ENCODE assay signal across 26 cellular contexts in genomic region chr10:7585228-7585627, GRCh38.
"Had no signal": no experiment of that assay in that cellular context is flagged by ENCODE, and none has a peak within 500 bp of the region (broad histone marks: within the 10 kb centered on the region; RNA-seq: fewer than 3 reads in every experiment).

No MANE protein-coding gene starts in this region.

- H3K36me3 ChIP-seq: ascending aorta, cardiac muscle cell, MG63, SJCRH30 had no signal

- H3K27ac ChIP-seq: ascending aorta, cardiac muscle cell, SJCRH30, SK-N-MC had no signal

- H3K27me3 Mint-ChIP-seq: activated CD4-positive, alpha-beta memory T cell treated with anti-CD3 and anti-CD28 coated beads for 36 hours had no signal

- ATAC-seq: activated T-cell treated with anti-CD3 and anti-CD28 coated beads, Interleukin-2, amount 50 U/mL, for 72 hours; activated T-helper 17 cell treated with anti-CD3 and anti-CD28 coated beads, Interleukin-2, amount 50 U/mL, for 72 hours; Panc1 had no signal

- H3K9me3 Mint-ChIP-seq: activated CD4-positive, alpha-beta memory T cell treated with anti-CD3 and anti-CD28 coated beads for 36 hours; activated CD4-positive, alpha-beta T cell treated with anti-CD3 and anti-CD28 coated beads, Interleukin-2, amount 10 ng/mL, durations not matched to agents 24 days and 14 days; activated T-cell treated with anti-CD3 and anti-CD28 coated beads, Interleukin-2, amount 50 U/mL, for 72 hours; activated T-helper 17 cell treated with anti-CD3 and anti-CD28 coated beads, Interleukin-2, amount 50 U/mL, for 72 hours; IgD-negative memory B cell; T-helper 1 cell treated with Interleukin-12 subunit alpha and Interleukin-12 subunit beta and Interleukin-4 antibody, amounts not matched to agents 30 μg/mL and 1 μg/mL, for 36 hours; T-helper 2 cell treated with Interferon-gamma antibody and Interleukin-4, amounts not matched to agents 5 μg/mL and 100 μg/mL, for 36 hours had no signal

- DNase-seq: activated CD4-positive, alpha-beta memory T cell treated with anti-CD3 and anti-CD28 coated beads for 36 hours; activated CD4-positive, alpha-beta T cell treated with anti-CD3 and anti-CD28 coated beads, Interleukin-2, amount 10 ng/mL, durations not matched to agents 24 days and 14 days; activated effector memory CD4-positive, alpha-beta T cell treated with anti-CD3 and anti-CD28 coated beads, Interleukin-2, amount 50 U/mL, for 16 hours; activated T-cell treated with anti-CD3 and anti-CD28 coated beads, Interleukin-2, amount 50 U/mL, for 1 hour; activated T-cell treated with anti-CD3 and anti-CD28 coated beads, Interleukin-2, amount 50 U/mL, for 72 hours; amniotic stem cell; Karpas-422; KBM-7; MG63; NCI-H1048; NCI-H1105 treated with DMSO at 0.1 percent for 48 hours; NCI-H1436; NCI-H1694; NCI-H1930; NCI-H345; NCI-H524 treated with DMSO at 0.1 percent for 48 hours; SHP77; SJCRH30 had no signal

- H3K4me1 Mint-ChIP-seq: activated CD4-positive, alpha-beta T cell treated with anti-CD3 and anti-CD28 coated beads, Interleukin-2, amount 10 ng/mL, durations not matched to agents 24 days and 14 days; activated T-helper 17 cell treated with anti-CD3 and anti-CD28 coated beads, Interleukin-2, amount 50 U/mL, for 72 hours had no signal

- H3K4me3 Mint-ChIP-seq: activated CD4-positive, alpha-beta memory T cell treated with anti-CD3 and anti-CD28 coated beads for 36 hours; activated CD4-positive, alpha-beta T cell treated with anti-CD3 and anti-CD28 coated beads, Interleukin-2, amount 10 ng/mL, durations not matched to agents 24 days and 14 days; activated T-cell treated with anti-CD3 and anti-CD28 coated beads, Interleukin-2, amount 50 U/mL, for 72 hours; activated T-helper 17 cell treated with anti-CD3 and anti-CD28 coated beads, Interleukin-2, amount 50 U/mL, for 72 hours; IgD-negative memory B cell; T-helper 1 cell treated with Interleukin-12 subunit alpha and Interleukin-12 subunit beta and Interleukin-4 antibody, amounts not matched to agents 30 μg/mL and 1 μg/mL, for 36 hours; T-helper 2 cell treated with Interferon-gamma antibody and Interleukin-4, amounts not matched to agents 5 μg/mL and 100 μg/mL, for 36 hours had no signal

- H3K27me3 ChIP-seq: ascending aorta, cardiac muscle cell, MG63, SJCRH30 had no signal

- H3K36me3 Mint-ChIP-seq: activated CD4-positive, alpha-beta memory T cell treated with anti-CD3 and anti-CD28 coated beads for 36 hours had no signal

- H3K27ac Mint-ChIP-seq: activated CD4-positive, alpha-beta memory T cell treated with anti-CD3 and anti-CD28 coated beads for 36 hours; activated CD4-positive, alpha-beta T cell treated with anti-CD3 and anti-CD28 coated beads, Interleukin-2, amount 10 ng/mL, durations not matched to agents 24 days and 14 days; activated T-cell treated with anti-CD3 and anti-CD28 coated beads, Interleukin-2, amount 50 U/mL, for 72 hours; activated T-helper 17 cell treated with anti-CD3 and anti-CD28 coated beads, Interleukin-2, amount 50 U/mL, for 72 hours; IgD-negative memory B cell; T-helper 1 cell treated with Interleukin-12 subunit alpha and Interleukin-12 subunit beta and Interleukin-4 antibody, amounts not matched to agents 30 μg/mL and 1 μg/mL, for 36 hours; T-helper 2 cell treated with Interferon-gamma antibody and Interleukin-4, amounts not matched to agents 5 μg/mL and 100 μg/mL, for 36 hours had no signal

- H3K4me1 ChIP-seq: ascending aorta, SJCRH30 had no signal

- H3K4me3 ChIP-seq: ascending aorta, cardiac muscle cell, MG63, SJCRH30, SK-N-MC had no signal

- H3K9me3 ChIP-seq: ascending aorta, MG63, SJCRH30 had no signal
